In the genomic region with DNA sequence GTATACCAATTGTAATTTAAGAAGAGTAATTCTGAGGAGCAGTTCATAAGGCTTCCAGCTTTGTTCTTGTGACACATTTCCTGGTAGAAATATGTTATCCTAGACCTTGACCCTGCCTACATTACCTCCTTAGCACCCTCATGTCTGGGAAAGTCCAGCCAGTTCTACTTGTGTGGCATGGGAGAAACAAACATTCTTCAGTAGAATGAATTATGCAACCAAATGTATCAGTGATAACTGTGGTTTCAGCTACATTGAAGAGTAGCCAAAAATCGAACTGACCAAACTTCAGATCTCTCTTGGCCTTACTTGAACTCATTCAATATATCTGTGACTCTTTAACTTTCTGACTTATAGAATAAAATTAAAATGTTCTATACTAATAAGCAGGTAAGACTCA, we compare ENCODE assay signal across 13 cellular contexts.
DNase-seq lines count a peak whose midpoint lies in the region; TF ChIP-seq lines count a peak whose summit lies in the region.
"Had no signal": no experiment of that assay in that cellular context is flagged by ENCODE, and none has a peak within 500 bp of the region (broad histone marks: within the 10 kb centered on the region; RNA-seq: fewer than 3 reads in every experiment).

No MANE protein-coding gene starts in this region.

- TF ChIP-seq CTCF in fibroblast of lung (conservative IDR thresholded peaks at IDR 0.05 in 1 of 2, IDR thresholded peaks at IDR 0.05 in 1 of 2; ENCODE audit: low read depth in 1 of 2, low read length in 2 of 2) (no peak), osteoblast (IDR thresholded peaks at IDR 0.05; ENCODE audit: extremely low read depth, low read depth, low read length) (no peak)

- no peak overlapping the region for H3K9ac ChIP-seq in fibroblast of lung (ENCODE audit: insufficient read depth, low read length)

- H3K4me3 ChIP-seq in SJCRH30 = no peak overlapping the region
- no peak overlapping the region for H3K4me3 ChIP-seq in fibroblast of lung (replicated peaks in 1 of 4; ENCODE audit: control extremely low read depth in 1 of 4, insufficient read depth in 1 of 4, low read depth in 3 of 4, low read length in 4 of 4)
- H3K4me3 ChIP-seq in osteoblast (ENCODE audit: insufficient read depth, low read length) = no peak overlapping the region

- H4K20me1 ChIP-seq in fibroblast of lung (ENCODE audit: control insufficient read depth, extremely low read depth, insufficient read depth, low read length) = no peaks in the 10 kb centered on the region
- H4K20me1 ChIP-seq in osteoblast (ENCODE audit: insufficient read depth, low read length) = no peaks in the 10 kb centered on the region

- H3K79me2 ChIP-seq in fibroblast of lung (ENCODE audit: control insufficient read depth, insufficient read depth, low read length) (no peaks in the 10 kb centered on the region), osteoblast (ENCODE audit: insufficient read depth, low read length) (no peaks in the 10 kb centered on the region)

- H3K27ac ChIP-seq in SJCRH30 = peak overlapping the region; percentile 20; the same call in 1 of the 2 replicates
- H3K27ac ChIP-seq in fibroblast of lung (ENCODE audit: insufficient read depth, low read length) = no peak overlapping the region
- no peak overlapping the region for H3K27ac ChIP-seq in osteoblast (ENCODE audit: low read depth, low read length)

- H3K36me3 ChIP-seq in SJCRH30 (no peaks in the 10 kb centered on the region), fibroblast of lung (ENCODE audit: control insufficient read depth, insufficient read depth, low read length) (no peaks in the 10 kb centered on the region), osteoblast (ENCODE audit: insufficient read depth, low read length) (no peaks in the 10 kb centered on the region)

- H2AFZ ChIP-seq in fibroblast of lung (ENCODE audit: low read length) = no peak overlapping the region
- H2AFZ ChIP-seq in osteoblast (ENCODE audit: low read length) = no peak overlapping the region

- H3K9me3 ChIP-seq in SJCRH30 (replicated peaks) = no peaks in the 10 kb centered on the region
- no peaks in the 10 kb centered on the region for H3K9me3 ChIP-seq in fibroblast of lung (ENCODE audit: control insufficient read depth, insufficient read depth, low read depth, low read length)
- no peaks in the 10 kb centered on the region for H3K9me3 ChIP-seq in osteoblast (ENCODE audit: low read depth, low read length)

- H3K27me3 ChIP-seq in SJCRH30 = no peaks in the 10 kb centered on the region
- no peaks in the 10 kb centered on the region for H3K27me3 ChIP-seq in fibroblast of lung (ENCODE audit: control insufficient read depth, insufficient read depth, low read length)
- H3K27me3 ChIP-seq in osteoblast (ENCODE audit: insufficient read depth, low read length) = no peaks in the 10 kb centered on the region

- peaks cover 40% of the 10 kb centered on the region for H3K4me1 ChIP-seq in SJCRH30
- H3K4me1 ChIP-seq in fibroblast of lung (ENCODE audit: control insufficient read depth, extremely low read depth, insufficient read depth, low read length) = peaks cover 3% of the 10 kb centered on the region
- H3K4me1 ChIP-seq in osteoblast (ENCODE audit: insufficient read depth, low read length) = peaks cover 10% of the 10 kb centered on the region

- DNase-seq in GM03348 (ENCODE audit: low spot score) (peak; percentile 22), SJCRH30 (peak; percentile 22 to 53), fibroblast of lung (ENCODE audit: low read depth in 2 of 2) (peak; percentile 34 to 80), osteoblast (ENCODE audit: insufficient read length, low spot score, missing footprints) (peak; percentile 66), retina (no peak), NCI-H1436 treated with DMSO at 0.1 percent for 48 hours (lab: John Stamatoyannopoulos, UW) (no peak), ureter (ENCODE audit: low spot score) (no peak), NOMO-1 treated with DMSO at 0.1 percent for 48 hours (lab: John Stamatoyannopoulos, UW; ENCODE audit: unreplicated experiment) (no peak)
- DNase-seq: activated CD4-positive, CD25-positive, alpha-beta regulatory T cell; DMS 273 treated with DMSO at 0.1 percent for 48 hours; NCI-H2107; substantia nigra; T-helper 17 cell had no signal

- no peak overlapping the region for H3K4me2 ChIP-seq in fibroblast of lung (ENCODE audit: extremely low read depth, insufficient read depth, low read length)
- H3K4me2 ChIP-seq in osteoblast (ENCODE audit: insufficient read depth, low read length) = no peak overlapping the region

Comparison
In these comparisons a context has a peak if more than half of its experiments do, and no peak if none do; other contexts are left out.
1. DNase-seq: peak in GM03348 (single experiment), SJCRH30 (2 of 2), fibroblast of lung (2 of 2) and osteoblast (single experiment); none in retina (single experiment), NCI-H1436 treated with DMSO at 0.1 percent for 48 hours (single experiment), ureter (single experiment) and NOMO-1 treated with DMSO at 0.1 percent for 48 hours (single experiment).